19 cellular contexts compared by ENCODE assay signal in genomic region chr1:208374391-208374941, GRCh38.
DNase-seq lines count a peak whose midpoint lies in the region; TF ChIP-seq lines count a peak whose summit lies in the region.
"Had no signal": no experiment of that assay in that cellular context is flagged by ENCODE, and none has a peak within 500 bp of the region (broad histone marks: within the 10 kb centered on the region; RNA-seq: fewer than 3 reads in every experiment).

No MANE protein-coding gene starts in this region.

- in situ Hi-C loops in astrocyte of the spinal cord (cut with HindIII; ENCODE audit: low sequenced_read_pairs), result no loop called here

- no peak for TF ChIP-seq CTCF in astrocyte of the spinal cord (IDR thresholded peaks at IDR 0.05; ENCODE audit: low read depth, low read length)

- H3K4me3 ChIP-seq in astrocyte of the spinal cord (ENCODE audit: low read depth, low read length), result no peak overlapping the region
- H3K4me3 ChIP-seq: gastrocnemius medialis, SK-N-MC, thoracic aorta had no signal

- DNase-seq in EH (ENCODE audit: low read depth), result peak; percentile 11
- DNase-seq in RPMI7951 (ENCODE audit: low read depth), result peak; percentile 86
- peak; percentile 62 for DNase-seq in astrocyte of the spinal cord (ENCODE audit: low read depth, low spot score)
- peak; percentile 49 for DNase-seq in left kidney (ENCODE audit: low read depth, low spot score)
- DNase-seq in stimulated activated CD4-positive, alpha-beta T cell treated with anti-CD3 and anti-CD28 coated beads, Interleukin-4, amount 100 ng/mL, for 24 hours, result no peak
- no peak for DNase-seq in NCI-H446 (lab: John Stamatoyannopoulos, UW)
- no peak for DNase-seq in NCI-H446 treated with DMSO at 0.1 percent for 48 hours (lab: John Stamatoyannopoulos, UW)
- no peak for DNase-seq in activated naive CD4-positive, alpha-beta T cell treated with Interleukin-2 at 50 U/mL for 16 hours
- DNase-seq: activated CD4-positive, alpha-beta T cell treated with anti-CD3 and anti-CD28 coated beads for 36 hours; activated naive CD8-positive, alpha-beta T cell treated with anti-CD3 and anti-CD28 coated beads for 36 hours; CD4-positive, CD25-positive, alpha-beta regulatory T cell; DMS53; gastrocnemius medialis; Kasumi-1; NCI-H2171 treated with DMSO at 0.1 percent for 48 hours; occipital lobe; right cardiac atrium had no signal

Comparison
In these comparisons a context has a peak if more than half of its experiments do, and no peak if none do; other contexts are left out.
1. DNase-seq: peak in EH (single experiment), RPMI7951 (single experiment), astrocyte of the spinal cord (single experiment) and left kidney (single experiment); none in stimulated activated CD4-positive, alpha-beta T cell treated with anti-CD3 and anti-CD28 coated beads, Interleukin-4, amount 100 ng/mL, for 24 hours (single experiment), NCI-H446 (0 of 2), NCI-H446 treated with DMSO at 0.1 percent for 48 hours (single experiment) and activated naive CD4-positive, alpha-beta T cell treated with Interleukin-2 at 50 U/mL for 16 hours (single experiment).